29 cellular contexts compared by ENCODE assay signal in the genomic region with DNA sequence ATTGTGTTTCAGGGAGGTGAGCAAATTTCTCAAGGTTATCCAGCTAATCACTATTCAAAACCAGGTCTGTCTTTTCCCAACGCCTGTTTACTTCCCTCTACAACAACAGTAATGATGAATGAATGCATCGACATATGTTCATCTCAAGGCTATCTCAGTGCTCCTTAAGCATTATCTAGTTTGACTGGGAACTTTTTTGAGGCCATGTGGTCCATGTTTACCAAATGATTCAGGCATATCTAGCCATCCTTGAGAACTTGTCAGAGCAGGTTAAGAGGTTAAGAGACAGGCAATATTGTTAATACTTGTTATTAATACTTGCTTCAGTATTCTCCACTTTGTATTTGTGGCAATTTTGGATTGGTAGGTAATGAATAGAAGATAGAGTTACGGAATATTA.
"Had no signal": no experiment of that assay in that cellular context is flagged by ENCODE, and none has a peak within 500 bp of the region (broad histone marks: within the 10 kb centered on the region; RNA-seq: fewer than 3 reads in every experiment).

No MANE protein-coding gene starts in this region.

- H3K27ac Mint-ChIP-seq: activated CD4-positive, alpha-beta memory T cell treated with anti-CD3 and anti-CD28 coated beads, Interleukin-2, amount 10 ng/mL, durations not matched to agents 7 days and 5 days; activated CD4-positive, alpha-beta T cell treated with anti-CD3 and anti-CD28 coated beads for 36 hours; activated CD4-positive, alpha-beta T cell treated with anti-CD3 and anti-CD28 coated beads, Interleukin-2, amount 10 ng/mL, durations not matched to agents 24 days and 14 days; activated naive CD4-positive, alpha-beta T cell treated with anti-CD3 and anti-CD28 coated beads, Interleukin-2, amount 10 ng/mL, durations not matched to agents 7 days and 5 days; activated naive CD4-positive, alpha-beta T cell treated with anti-CD3 and anti-CD28 coated beads, Interleukin-2, amount 50 U/mL, for 72 hours; activated naive CD8-positive, alpha-beta T cell treated with anti-CD3 and anti-CD28 coated beads, Interleukin-2, amount 10 ng/mL, durations not matched to agents 7 days and 5 days; activated T-cell treated with anti-CD3 and anti-CD28 coated beads, Interleukin-2, amount 50 U/mL, for 24 hours; activated T-cell treated with anti-CD3 and anti-CD28 coated beads, Interleukin-2, amount 50 U/mL, for 72 hours had no signal

- H3K4me1 ChIP-seq: esophagus muscularis mucosa, heart left ventricle had no signal

- H3K27ac ChIP-seq: brain microvascular endothelial cell, esophagus muscularis mucosa, heart left ventricle had no signal

- H3K27me3 Mint-ChIP-seq: activated CD4-positive, alpha-beta memory T cell treated with anti-CD3 and anti-CD28 coated beads, Interleukin-2, amount 10 ng/mL, durations not matched to agents 7 days and 5 days; activated CD4-positive, alpha-beta T cell treated with anti-CD3 and anti-CD28 coated beads, Interleukin-2, amount 10 ng/mL, durations not matched to agents 24 days and 14 days; activated naive CD4-positive, alpha-beta T cell treated with anti-CD3 and anti-CD28 coated beads, Interleukin-2, amount 10 ng/mL, durations not matched to agents 7 days and 5 days; activated naive CD8-positive, alpha-beta T cell treated with anti-CD3 and anti-CD28 coated beads, Interleukin-2, amount 10 ng/mL, durations not matched to agents 7 days and 5 days; activated T-cell treated with anti-CD3 and anti-CD28 coated beads, Interleukin-2, amount 50 U/mL, for 24 hours had no signal

- H3K27me3 ChIP-seq: brain microvascular endothelial cell, esophagus muscularis mucosa, heart left ventricle had no signal

- H3K4me3 Mint-ChIP-seq: activated CD4-positive, alpha-beta memory T cell treated with anti-CD3 and anti-CD28 coated beads, Interleukin-2, amount 10 ng/mL, durations not matched to agents 7 days and 5 days; activated CD4-positive, alpha-beta T cell treated with anti-CD3 and anti-CD28 coated beads for 36 hours; activated CD4-positive, alpha-beta T cell treated with anti-CD3 and anti-CD28 coated beads, Interleukin-2, amount 10 ng/mL, durations not matched to agents 24 days and 14 days; activated naive CD4-positive, alpha-beta T cell treated with anti-CD3 and anti-CD28 coated beads, Interleukin-2, amount 10 ng/mL, durations not matched to agents 7 days and 5 days; activated naive CD8-positive, alpha-beta T cell treated with anti-CD3 and anti-CD28 coated beads, Interleukin-2, amount 10 ng/mL, durations not matched to agents 7 days and 5 days; activated T-cell treated with anti-CD3 and anti-CD28 coated beads, Interleukin-2, amount 50 U/mL, for 24 hours; activated T-cell treated with anti-CD3 and anti-CD28 coated beads, Interleukin-2, amount 50 U/mL, for 72 hours had no signal

- H3K4me3 ChIP-seq: esophagus muscularis mucosa, heart left ventricle had no signal

- DNase-seq: activated CD4-positive, alpha-beta memory T cell treated with anti-CD3 and anti-CD28 coated beads, Interleukin-2, amount 10 ng/mL, durations not matched to agents 7 days and 5 days; activated CD4-positive, alpha-beta T cell treated with anti-CD3 and anti-CD28 coated beads for 36 hours; activated CD4-positive, alpha-beta T cell treated with anti-CD3 and anti-CD28 coated beads, Interleukin-2, amount 10 ng/mL, durations not matched to agents 24 days and 14 days; activated CD4-positive, alpha-beta T cell treated with anti-CD3 and anti-CD28 coated beads, Interleukin-2, amount 50 U/mL, for 4 hours; activated CD4-positive, CD25-positive, alpha-beta regulatory T cell; activated CD4-positive, CD25-positive, alpha-beta regulatory T cell treated with anti-CD3 and anti-CD28 coated beads, Interleukin-2, amount 50 U/mL, for 72 hours; activated CD8-positive, alpha-beta memory T cell treated with anti-CD3 and anti-CD28 coated beads, Interleukin-2, amount 50 U/mL, for 48 hours; activated gamma-delta T cell; activated naive CD4-positive, alpha-beta T cell; activated naive CD4-positive, alpha-beta T cell treated with anti-CD3 and anti-CD28 coated beads, Interleukin-2, amount 10 ng/mL, durations not matched to agents 7 days and 5 days; activated naive CD8-positive, alpha-beta T cell treated with anti-CD3 and anti-CD28 coated beads, Interleukin-2, amount 10 ng/mL, durations not matched to agents 7 days and 5 days; activated T-cell treated with anti-CD3 and anti-CD28 coated beads for 4 hours; activated T-cell treated with anti-CD3 and anti-CD28 coated beads, Interleukin-2, amount 50 U/mL, for 24 hours; activated T-cell treated with anti-CD3 and anti-CD28 coated beads, Interleukin-2, amount 50 U/mL, for 72 hours; anterior cingulate cortex; brain microvascular endothelial cell; caudate nucleus; effector CD8-positive, alpha-beta T cell; erythroblast; heart left ventricle; hypothalamus; T-helper 2 cell had no signal

- H3K36me3 Mint-ChIP-seq: activated naive CD4-positive, alpha-beta T cell treated with anti-CD3 and anti-CD28 coated beads, Interleukin-2, amount 10 ng/mL, durations not matched to agents 7 days and 5 days; activated naive CD4-positive, alpha-beta T cell treated with anti-CD3 and anti-CD28 coated beads, Interleukin-2, amount 50 U/mL, for 72 hours; activated naive CD8-positive, alpha-beta T cell treated with anti-CD3 and anti-CD28 coated beads, Interleukin-2, amount 10 ng/mL, durations not matched to agents 7 days and 5 days had no signal

- H3K36me3 ChIP-seq: brain microvascular endothelial cell, esophagus muscularis mucosa, heart left ventricle had no signal

- H3K9me3 Mint-ChIP-seq: activated naive CD8-positive, alpha-beta T cell treated with anti-CD3 and anti-CD28 coated beads, Interleukin-2, amount 10 ng/mL, durations not matched to agents 7 days and 5 days had no signal

- H3K9me3 ChIP-seq: esophagus muscularis mucosa, heart left ventricle had no signal

- H3K4me1 Mint-ChIP-seq: activated CD4-positive, alpha-beta memory T cell treated with anti-CD3 and anti-CD28 coated beads, Interleukin-2, amount 10 ng/mL, durations not matched to agents 7 days and 5 days; activated CD4-positive, alpha-beta T cell treated with anti-CD3 and anti-CD28 coated beads for 36 hours; activated CD4-positive, alpha-beta T cell treated with anti-CD3 and anti-CD28 coated beads, Interleukin-2, amount 10 ng/mL, durations not matched to agents 24 days and 14 days; activated naive CD4-positive, alpha-beta T cell treated with anti-CD3 and anti-CD28 coated beads, Interleukin-2, amount 10 ng/mL, durations not matched to agents 7 days and 5 days; activated naive CD8-positive, alpha-beta T cell treated with anti-CD3 and anti-CD28 coated beads, Interleukin-2, amount 10 ng/mL, durations not matched to agents 7 days and 5 days had no signal

- FAIRE-seq: astrocyte, colon, endometrium, endothelial cell of umbilical vein, frontal cortex had no signal

- ATAC-seq: activated CD4-positive, alpha-beta T cell treated with anti-CD3 and anti-CD28 coated beads for 36 hours; activated naive CD4-positive, alpha-beta T cell treated with anti-CD3 and anti-CD28 coated beads, Interleukin-2, amount 50 U/mL, for 72 hours; activated T-cell treated with anti-CD3 and anti-CD28 coated beads, Interleukin-2, amount 50 U/mL, for 72 hours; heart left ventricle had no signal
